Comparison of ENCODE assay signal across 10 cellular contexts in genomic region chr3:53288214-53288613, GRCh38.
"Had no signal": no experiment of that assay in that cellular context is flagged by ENCODE, and none has a peak within 500 bp of the region (broad histone marks: within the 10 kb centered on the region; RNA-seq: fewer than 3 reads in every experiment).

No MANE protein-coding gene starts in this region.

- DNase-seq: activated CD4-positive, alpha-beta memory T cell treated with anti-CD3 and anti-CD28 coated beads for 36 hours; activated naive CD4-positive, alpha-beta T cell; dermis blood vessel endothelial cell; left colon; psoas muscle; stimulated activated CD4-positive, alpha-beta T cell treated with anti-CD3 and anti-CD28 coated beads, Interleukin-4, amount 100 ng/mL, for 4 hours; tibial artery had no signal

- H3K27ac Mint-ChIP-seq: T-helper 2 cell treated with Interferon-gamma antibody and Interleukin-4, amounts not matched to agents 5 μg/mL and 100 μg/mL, for 36 hours had no signal

- H3K27me3 Mint-ChIP-seq: activated CD4-positive, alpha-beta memory T cell treated with anti-CD3 and anti-CD28 coated beads for 36 hours; natural killer cell treated with Interleukin-12 subunit alpha and Interleukin-12 subunit beta and Interleukin-15 and Interleukin-18, amount 100 ng/mL, for 72 hours had no signal

- H3K4me1 ChIP-seq: psoas muscle, tibial artery, vagina had no signal

- H3K4me3 Mint-ChIP-seq: activated CD4-positive, alpha-beta memory T cell treated with anti-CD3 and anti-CD28 coated beads for 36 hours; natural killer cell treated with Interleukin-12 subunit alpha and Interleukin-12 subunit beta and Interleukin-15 and Interleukin-18, amount 100 ng/mL, for 72 hours; T-helper 2 cell treated with Interferon-gamma antibody and Interleukin-4, amounts not matched to agents 5 μg/mL and 100 μg/mL, for 36 hours had no signal

- H3K27me3 ChIP-seq: tibial artery, vagina had no signal

- H3K9me3 ChIP-seq: psoas muscle, tibial artery, vagina had no signal

- H3K4me3 ChIP-seq: psoas muscle, tibial artery, vagina had no signal

- H3K27ac ChIP-seq: psoas muscle, tibial artery, vagina had no signal

- H3K9me3 Mint-ChIP-seq: activated CD4-positive, alpha-beta memory T cell treated with anti-CD3 and anti-CD28 coated beads for 36 hours; natural killer cell treated with Interleukin-12 subunit alpha and Interleukin-12 subunit beta and Interleukin-15 and Interleukin-18, amount 100 ng/mL, for 72 hours; T-helper 2 cell treated with Interferon-gamma antibody and Interleukin-4, amounts not matched to agents 5 μg/mL and 100 μg/mL, for 36 hours had no signal
